ENCODE assay signal across 23 cellular contexts in genomic region chr1:181192277-181192676, GRCh38.
DNase-seq lines count a peak whose midpoint lies in the region; TF ChIP-seq lines count a peak whose summit lies in the region.
"Had no signal": no experiment of that assay in that cellular context is flagged by ENCODE, and none has a peak within 500 bp of the region (broad histone marks: within the 10 kb centered on the region; RNA-seq: fewer than 3 reads in every experiment).

No MANE protein-coding gene starts in this region.

- H3K4me3 ChIP-seq in brain microvascular endothelial cell (ENCODE audit: low read depth, low read length): no peak overlapping the region
- H3K4me3 ChIP-seq: GM12878, GM23338, HAP-1, PC-9 had no signal

- H3K27me3 ChIP-seq in brain microvascular endothelial cell (replicated peaks): no peaks in the 10 kb centered on the region

- in situ Hi-C loops in brain microvascular endothelial cell (cut with HindIII; ENCODE audit: low pct_ligation_motif_present, low sequenced_read_pairs): no loop called here

- no peaks in the 10 kb centered on the region for H3K36me3 ChIP-seq in brain microvascular endothelial cell (replicated peaks)
- H3K36me3 ChIP-seq: HAP-1 had no signal

- H3K27ac ChIP-seq in angular gyrus (ENCODE audit: low read depth, low read length) (peak overlapping the region; percentile 80), brain microvascular endothelial cell (no peak overlapping the region)
- H3K27ac ChIP-seq: PC-9 had no signal

- no peak for TF ChIP-seq CTCF in brain microvascular endothelial cell (IDR thresholded peaks at IDR 0.05; ENCODE audit: low read depth, low read length, missing control alignments)

- DNase-seq in NCI-H82 (lab: John Stamatoyannopoulos, UW) (peak; percentile 24), NCI-H82 treated with DMSO at 0.1 percent for 48 hours (lab: John Stamatoyannopoulos, UW; ENCODE audit: unreplicated experiment) (no peak), NCI-H1694 (lab: John Stamatoyannopoulos, UW) (peak; percentile 29), SIG-M5 treated with dmso at 0.1 percent for 504 hours (lab: John Stamatoyannopoulos, UW; ENCODE audit: unreplicated experiment) (no peak), NCI-H2081 (lab: John Stamatoyannopoulos, UW) (no peak), brain microvascular endothelial cell (no peak)
- DNase-seq: CD4-positive, CD25-positive, alpha-beta regulatory T cell; COR-L47; DND-41; KG1; NCI-H1092 treated with DMSO at 0.1 percent for 48 hours; NCI-H187 treated with DMSO at 0.1 percent for 48 hours; NCI-H446; NCI-H526 treated with DMSO at 0.1 percent for 48 hours; PC-9; RPMI8226; SHP77; SK-N-SH; T-helper 2 cell had no signal

Comparison
In these comparisons a context has a peak if more than half of its experiments do, and no peak if none do; other contexts are left out.
1. DNase-seq: peak in NCI-H82 (single experiment) and NCI-H1694 (single experiment); none in NCI-H82 treated with DMSO at 0.1 percent for 48 hours (single experiment), SIG-M5 treated with dmso at 0.1 percent for 504 hours (single experiment), NCI-H2081 (0 of 2) and brain microvascular endothelial cell (single experiment).